Comparison of ENCODE assay signal across 22 cellular contexts in genomic region chr1:185480545-185480944, GRCh38.
DNase-seq lines count a peak whose midpoint lies in the region; FAIRE-seq and TF ChIP-seq lines count a peak whose summit lies in the region.
"Had no signal": no experiment of that assay in that cellular context is flagged by ENCODE, and none has a peak within 500 bp of the region (broad histone marks: within the 10 kb centered on the region; RNA-seq: fewer than 3 reads in every experiment).

No MANE protein-coding gene starts in this region.

- FAIRE-seq in GM12891 (lab: Jason Lieb, UNC) = no peak
- FAIRE-seq: A204.1 had no signal

- no peak overlapping the region for H2AK5ac ChIP-seq in mesendoderm (ENCODE audit: low read length)

- peak overlapping the region; percentile 39 for H3K18ac ChIP-seq in mesendoderm (ENCODE audit: low read length)

- no peak overlapping the region for H3K4ac ChIP-seq in mesendoderm (ENCODE audit: low read depth, low read length)

- no peak overlapping the region for H3K27ac ChIP-seq in GM23248
- peak overlapping the region; percentile 56; the same call in 1 of the 2 replicates for H3K27ac ChIP-seq in WERI-Rb-1
- no peak overlapping the region for H3K27ac ChIP-seq in mesendoderm (ENCODE audit: low read depth, low read length)
- H3K27ac ChIP-seq in colonic mucosa = no peak overlapping the region
- H3K27ac ChIP-seq: HL-60, SJSA1 had no signal

- H3K9me3 ChIP-seq in GM23248 (ENCODE audit: low read depth) (no peaks in the 10 kb centered on the region), WERI-Rb-1 (ENCODE audit: severe bottlenecking) (peaks cover 3% of the 10 kb centered on the region), colonic mucosa (no peaks in the 10 kb centered on the region)
- H3K9me3 ChIP-seq: SJSA1 had no signal

- no peak for TF ChIP-seq POLR2A in GM12891 (IDR thresholded peaks at IDR 0.05; ENCODE audit: low read depth, low read length)

- H4K5ac ChIP-seq in mesendoderm (ENCODE audit: low read length) = no peak overlapping the region

- no peak overlapping the region for H2AFZ ChIP-seq in GM23248

- H2BK5ac ChIP-seq in mesendoderm (ENCODE audit: low read length) = no peak overlapping the region

- no peak overlapping the region for H4K8ac ChIP-seq in mesendoderm (ENCODE audit: low read depth, low read length)

- H3K27me3 ChIP-seq in GM23248 (replicated peaks; ENCODE audit: insufficient read depth) = no peaks in the 10 kb centered on the region
- H3K27me3 ChIP-seq in WERI-Rb-1 (ENCODE audit: insufficient read depth, low read depth, severe bottlenecking) = no peaks in the 10 kb centered on the region
- no peaks in the 10 kb centered on the region for H3K27me3 ChIP-seq in mesendoderm (ENCODE audit: insufficient read depth, low read length, poor library complexity)
- no peaks in the 10 kb centered on the region for H3K27me3 ChIP-seq in H7 (ENCODE audit: control insufficient read depth, insufficient read depth, low read length)
- no peaks in the 10 kb centered on the region for H3K27me3 ChIP-seq in colonic mucosa
- H3K27me3 ChIP-seq: SJSA1 had no signal

- peaks cover 17% of the 10 kb centered on the region for H3F3A ChIP-seq in GM23248 (ENCODE audit: insufficient read depth)

- H3K36me3 ChIP-seq in GM23248 (ENCODE audit: low read depth) (no peaks in the 10 kb centered on the region), WERI-Rb-1 (no peaks in the 10 kb centered on the region), mesendoderm (ENCODE audit: control insufficient read depth, insufficient read depth, low read length) (no peaks in the 10 kb centered on the region), H7 (replicated peaks; ENCODE audit: control insufficient read depth, insufficient read depth, low read length) (no peaks in the 10 kb centered on the region), colonic mucosa (no peaks in the 10 kb centered on the region)
- H3K36me3 ChIP-seq: SJSA1 had no signal

- H3K4me3 ChIP-seq in GM23248 = no peak overlapping the region
- H3K4me3 ChIP-seq in WERI-Rb-1 (ENCODE audit: low read depth, low read length) = no peak overlapping the region
- H3K4me3 ChIP-seq in mesendoderm (ENCODE audit: low read length) = no peak overlapping the region
- H3K4me3 ChIP-seq in H7 (ENCODE audit: insufficient read depth, low read depth, low read length) = no peak overlapping the region
- no peak overlapping the region for H3K4me3 ChIP-seq in colonic mucosa
- H3K4me3 ChIP-seq: SJSA1 had no signal

- H3K79me2 ChIP-seq in GM23248 (ENCODE audit: insufficient read depth) (no peaks in the 10 kb centered on the region), mesendoderm (ENCODE audit: control insufficient read depth, insufficient read depth, low read length) (no peaks in the 10 kb centered on the region)

- H3K79me1 ChIP-seq in mesendoderm (ENCODE audit: low read length) = no peaks in the 10 kb centered on the region

- H3K56ac ChIP-seq in mesendoderm (ENCODE audit: low read length) = no peak overlapping the region

- peaks cover 18% of the 10 kb centered on the region for H3K4me1 ChIP-seq in GM23248 (ENCODE audit: insufficient read depth)
- no peaks in the 10 kb centered on the region for H3K4me1 ChIP-seq in mesendoderm (ENCODE audit: control insufficient read depth, low read depth, low read length)
- H3K4me1 ChIP-seq in colonic mucosa = no peaks in the 10 kb centered on the region

- in situ Hi-C loops in GM23248 (cut with MboI) = no loop called here

- WGBS in GM23248 (ENCODE audit: low coverage in 1 of 2, low lambda C conversion rate in 2 of 2, missing lambda C conversion rate in 2 of 2), 2 experiments = 26 to 30% methylated on average over 2 of the region's 2 CpGs
- no CpG with 5 or more reads among the region's 2 CpGs for WGBS in mesendoderm (ENCODE audit: extremely low coverage, insufficient coverage, low lambda C conversion rate)

- TF ChIP-seq CTCF in WERI-Rb-1 (IDR thresholded peaks at IDR 0.05; ENCODE audit: low read depth, low read length) (no peak), colonic mucosa (IDR thresholded peaks at IDR 0.05) (no peak)

- intact Hi-C loops in colonic mucosa (cut with DNase I) = no loop called here

- H2BK120ac ChIP-seq in mesendoderm (ENCODE audit: low read depth, low read length) = peak overlapping the region; percentile 88

- no peak overlapping the region for H3K23ac ChIP-seq in mesendoderm (ENCODE audit: low read length)

- no peaks in the 10 kb centered on the region for H3K9me2 ChIP-seq in GM23248 (ENCODE audit: insufficient read depth)

- DNase-seq in AG08395 (ENCODE audit: low spot score) (peak; percentile 48), GM23248 (peak; percentile 64), WERI-Rb-1 (no peak), mesendoderm (no peak), NCI-H2227 treated with DMSO at 0.1 percent for 48 hours (lab: John Stamatoyannopoulos, UW) (no peak), H7 (no peak), GM12891 (ENCODE audit: insufficient read length, low spot score) (no peak), colonic mucosa (no peak)
- DNase-seq: AML-193; CD4-positive, CD25-positive, alpha-beta regulatory T cell; DMS79; GDM1; GOT3; HFFc6; NCI-H1694 treated with DMSO at 0.1 percent for 48 hours; NCI-H510A treated with DMSO at 0.1 percent for 48 hours; NK-92 treated with Interleukin-12 subunit alpha and Interleukin-12 subunit beta, amount 100 ng/mL, for 24 hours; OCI-M1; RPMI8226 had no signal

- no peak overlapping the region for H3K9ac ChIP-seq in GM23248
- H3K9ac ChIP-seq in mesendoderm (ENCODE audit: low read length) = no peak overlapping the region
- no peak overlapping the region for H3K9ac ChIP-seq in colonic mucosa (ENCODE audit: low read depth in 2 of 2, low read length in 2 of 2)

- H2BK15ac ChIP-seq in mesendoderm (replicated peaks; ENCODE audit: low read depth) = no peak overlapping the region

- H3K4me2 ChIP-seq in GM23248 (ENCODE audit: unreplicated experiment) (no peak overlapping the region), mesendoderm (ENCODE audit: low read length) (no peak overlapping the region)

- H4K20me1 ChIP-seq in GM23248 (ENCODE audit: insufficient read depth) = no peaks in the 10 kb centered on the region

TF ChIP-seq in GM12891, 5 proteins besides CTCF, POLR2A, EP300 and RAD21:
- no peak for TF ChIP-seq SPI1 (IDR thresholded peaks at IDR 0.05; ENCODE audit: low read depth, low read length)
- no peak for TF ChIP-seq PAX5 (IDR thresholded peaks at IDR 0.05; ENCODE audit: insufficient read depth, low read length, severe bottlenecking)
- no peak for TF ChIP-seq TAF1 (IDR thresholded peaks at IDR 0.05; ENCODE audit: low read depth, low read length)
- no peak for TF ChIP-seq POLR2AphosphoS5 (IDR thresholded peaks at IDR 0.05; ENCODE audit: low read depth, low read length)
- TF ChIP-seq POU2F2 (IDR thresholded peaks at IDR 0.05; ENCODE audit: low read depth, low read length) = no peak

Comparison
In these comparisons a context has a peak if more than half of its experiments do, and no peak if none do; other contexts are left out.
1. DNase-seq: peak in AG08395 (single experiment) and GM23248 (single experiment); none in WERI-Rb-1 (single experiment), mesendoderm (single experiment), NCI-H2227 treated with DMSO at 0.1 percent for 48 hours (single experiment), H7 (single experiment), GM12891 (single experiment) and colonic mucosa (single experiment).